In the genomic region with DNA sequence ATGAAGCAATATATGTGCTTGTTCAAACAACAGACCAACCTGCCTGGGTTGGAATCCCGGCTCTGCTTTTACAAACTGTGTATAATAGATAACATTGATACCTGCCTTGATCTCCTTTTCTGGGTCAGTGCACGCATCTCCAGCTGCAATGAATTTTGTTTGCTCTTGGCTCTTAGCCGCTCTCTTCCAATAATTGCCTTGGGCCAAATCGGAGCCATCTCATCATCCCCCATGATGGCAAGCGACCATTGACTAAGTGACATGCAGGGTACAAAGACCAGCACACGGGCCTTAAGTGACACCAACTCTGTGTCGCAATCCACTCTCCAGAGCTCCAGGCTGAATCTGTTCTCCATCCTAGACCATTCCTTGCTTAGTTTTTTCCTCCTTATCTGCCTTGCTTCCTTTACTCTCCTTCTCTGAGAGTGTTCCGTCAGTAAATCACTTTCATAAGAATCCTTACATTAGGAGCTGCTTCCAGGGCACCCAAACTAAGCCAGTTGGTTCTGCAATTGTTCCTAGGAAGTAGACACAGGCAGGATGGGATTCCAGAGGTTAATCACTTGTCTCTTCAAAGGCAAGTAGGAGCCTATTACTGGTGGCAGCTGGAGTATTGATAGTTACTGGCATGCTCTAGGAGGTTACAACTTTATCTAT, we compare ENCODE assay signal across 23 cellular contexts.
DNase-seq lines count a peak whose midpoint lies in the region; ATAC-seq, FAIRE-seq and TF ChIP-seq lines count a peak whose summit lies in the region.
"Had no signal": no experiment of that assay in that cellular context is flagged by ENCODE, and none has a peak within 500 bp of the region (broad histone marks: within the 10 kb centered on the region; RNA-seq: fewer than 3 reads in every experiment).

No MANE protein-coding gene starts in this region.

- no peaks in the 10 kb centered on the region for H3K9me3 ChIP-seq in K562 (replicated peaks; ENCODE audit: control insufficient read depth, insufficient read depth, low read depth, low read length)
- H3K9me3 ChIP-seq: left lung, SJSA1, thyroid gland had no signal

- H3K36me3 ChIP-seq in K562 (ENCODE audit: control insufficient read depth, insufficient read depth, low read length) (no peaks in the 10 kb centered on the region), mesendoderm (ENCODE audit: control insufficient read depth, insufficient read depth, low read length) (no peaks in the 10 kb centered on the region)
- H3K36me3 ChIP-seq: left lung, SJSA1, thyroid gland had no signal

- no peaks in the 10 kb centered on the region for H4K20me1 ChIP-seq in K562 (replicated peaks; ENCODE audit: control insufficient read depth, insufficient read depth, low read length)

- no peak overlapping the region; the same call in 1 of the 2 replicates for H3K4me2 ChIP-seq in K562 (ENCODE audit: insufficient read depth, low read length)
- no peak overlapping the region for H3K4me2 ChIP-seq in mesendoderm (ENCODE audit: low read length)

- CTCF ChIA-PET in K562 (lab: Yijun Ruan, JAX; ENCODE audit: low intra/inter-chr PET ratio) = no interaction called here

- no peak overlapping the region for H3K23ac ChIP-seq in mesendoderm (ENCODE audit: low read length)

- WGBS in K562 (ENCODE audit: insufficient coverage, low coverage, missing lambda C conversion rate) = 1% methylated on average over 8 of the region's 8 CpGs
- WGBS in mesendoderm (ENCODE audit: extremely low coverage, insufficient coverage, low lambda C conversion rate) = no CpG with 5 or more reads among the region's 8 CpGs

- H3K4me3 ChIP-seq in K562 (no peak overlapping the region), mesendoderm (ENCODE audit: low read length) (no peak overlapping the region)
- H3K4me3 ChIP-seq: left lung, SJSA1, thyroid gland had no signal

- H3K4me1 ChIP-seq in K562 (replicated peaks in 1 of 2; ENCODE audit: control insufficient read depth in 2 of 2, insufficient read depth in 2 of 2, low read length in 2 of 2) = no peaks in the 10 kb centered on the region
- H3K4me1 ChIP-seq in mesendoderm (ENCODE audit: control insufficient read depth, low read depth, low read length) = no peaks in the 10 kb centered on the region
- H3K4me1 ChIP-seq: left lung had no signal

- H2AFZ ChIP-seq in K562 (ENCODE audit: low read depth, low read length) = no peak overlapping the region

- H3K18ac ChIP-seq in mesendoderm (ENCODE audit: low read length) = no peak overlapping the region

- H3K27me3 ChIP-seq in K562 (ENCODE audit: control insufficient read depth in 2 of 2, insufficient read depth in 2 of 2, low read length in 2 of 2) (peaks cover 4 to 5% of the 10 kb centered on the region in 2 experiments; a peak in 1 of 5 replicates), mesendoderm (ENCODE audit: insufficient read depth, low read length, poor library complexity) (no peaks in the 10 kb centered on the region)
- H3K27me3 ChIP-seq: foreskin keratinocyte, left lung, SJSA1, thyroid gland had no signal

- no peak overlapping the region for H4K5ac ChIP-seq in mesendoderm (ENCODE audit: low read length)

- POLR2A ChIA-PET in K562 (lab: Yijun Ruan, JAX) = interaction anchor here (0.6 kb wide), 1 partner anchor 26 kb away, joined by 4 read pairs; no protein-coding TSS in a partner anchor

- no peaks in the 10 kb centered on the region for H3K9me1 ChIP-seq in K562 (ENCODE audit: control insufficient read depth, insufficient read depth, low read length)

- no peak overlapping the region for H3K4ac ChIP-seq in mesendoderm (ENCODE audit: low read depth, low read length)

- DNase-seq in DMS153 (lab: John Stamatoyannopoulos, UW) = peak; percentile 11
- no peak for DNase-seq in DMS153 treated with DMSO at 0.1 percent for 48 hours (lab: John Stamatoyannopoulos, UW; ENCODE audit: unreplicated experiment)
- peak; percentile 53 for DNase-seq in HuH-7 (ENCODE audit: low spot score)
- no peak for DNase-seq in K562 (ENCODE audit: extremely low read depth in 1 of 4, low spot score in 3 of 4)
- DNase-seq in mesendoderm = peak; percentile 52
- DNase-seq in activated gamma-delta T cell (lab: John Stamatoyannopoulos, UW) = no peak
- DNase-seq in UCSD-AML1 (lab: John Stamatoyannopoulos, UW; ENCODE audit: unreplicated experiment) = no peak
- DNase-seq in midbrain (lab: John Stamatoyannopoulos, UW) = no peak
- DNase-seq: activated CD8-positive, alpha-beta memory T cell treated with anti-CD3 and anti-CD28 coated beads, Interleukin-2, amount 10 ng/mL, durations not matched to agents 7 days and 5 days; activated effector memory CD4-positive, alpha-beta T cell treated with Interleukin-2 at 50 U/mL for 16 hours; anterior cingulate cortex; cortex of kidney; DMS79 treated with DMSO at 0.1 percent for 48 hours; H9; left lung; naive B cell; posterior cingulate gyrus; thyroid gland had no signal

- TF ChIP-seq POLR2A in K562 (conservative IDR thresholded peaks at IDR 0.05) = no peak

- H3K9ac ChIP-seq in K562 (ENCODE audit: insufficient read depth in 1 of 2, low read depth in 2 of 2, low read length in 2 of 2) (no peak overlapping the region), mesendoderm (ENCODE audit: low read length) (no peak overlapping the region)

- H3K56ac ChIP-seq in mesendoderm (ENCODE audit: low read length) = no peak overlapping the region

- TF ChIP-seq EP300 in K562 (IDR thresholded peaks at IDR 0.05; ENCODE audit: low read length) = no peak

- TF ChIP-seq CTCF in K562 (IDR thresholded peaks at IDR 0.05 in 2 of 3, conservative IDR thresholded peaks at IDR 0.05 in 1 of 3; ENCODE audit: insufficient read depth in 2 of 3, low read depth in 1 of 3, low read length in 3 of 3) = no peak

- no peak overlapping the region for H2BK120ac ChIP-seq in mesendoderm (ENCODE audit: low read depth, low read length)

- ATAC-seq in K562 = no peak
- ATAC-seq: activated CD8-positive, alpha-beta memory T cell treated with anti-CD3 and anti-CD28 coated beads, Interleukin-2, amount 10 ng/mL, durations not matched to agents 7 days and 5 days had no signal

- H3K79me1 ChIP-seq in mesendoderm (ENCODE audit: low read length) = no peaks in the 10 kb centered on the region

- no peak overlapping the region for H2BK15ac ChIP-seq in mesendoderm (replicated peaks; ENCODE audit: low read depth)

- no peak for FAIRE-seq in K562 (lab: Jason Lieb, UNC)
- FAIRE-seq: GM18507 had no signal

- no TSS peak for BruUV-seq in K562 (replicated peaks; lab: Mats Ljungman, UMichigan)

- no peak overlapping the region for H2BK5ac ChIP-seq in mesendoderm (ENCODE audit: low read length)

- in situ Hi-C loops in K562 (cut with MboI) = no loop called here

- H4K8ac ChIP-seq in mesendoderm (ENCODE audit: low read depth, low read length) = no peak overlapping the region

- no peak for TF ChIP-seq RAD21 in K562 (CRISPR knock-in tag; conservative IDR thresholded peaks at IDR 0.05 in 1 of 2, IDR thresholded peaks at IDR 0.05 in 1 of 2)

- H2AK5ac ChIP-seq in mesendoderm (ENCODE audit: low read length) = no peak overlapping the region

- H3K79me2 ChIP-seq in K562 (ENCODE audit: control insufficient read depth, insufficient read depth, low read length) (no peaks in the 10 kb centered on the region), mesendoderm (ENCODE audit: control insufficient read depth, insufficient read depth, low read length) (no peaks in the 10 kb centered on the region)

- intact Hi-C loops in K562 (cut with micrococcal nuclease) = no loop called here

- H3K27ac ChIP-seq in K562 (ENCODE audit: extremely low read depth, low read depth, low read length) (no peak overlapping the region), mesendoderm (ENCODE audit: low read depth, low read length) (peak overlapping the region; percentile 3)
- H3K27ac ChIP-seq: 22Rv1, C4-2B, foreskin keratinocyte, left lung, SJSA1, thyroid gland had no signal

TF ChIP-seq in K562, 482 proteins besides CTCF, POLR2A, EP300 and RAD21:
- TF ChIP-seq LCOR (CRISPR knock-in tag; IDR thresholded peaks at IDR 0.05) (no peak), CEBPG (CRISPR knock-in tag; IDR thresholded peaks at IDR 0.05) (no peak), CEBPG (tag; conservative IDR thresholded peaks at IDR 0.05 in 1 of 2, IDR thresholded peaks at IDR 0.05 in 1 of 2) (peak; percentile 23 to 44; a peak in 2 of 4 replicates), CEBPB (tag; IDR thresholded peaks at IDR 0.05) (peak; percentile 56; the same call in 1 of the 2 replicates)

Comparison
In these comparisons a context has a peak if more than half of its experiments do, and no peak if none do; other contexts are left out.
1. DNase-seq: peak in DMS153 (single experiment), HuH-7 (single experiment) and mesendoderm (single experiment); none in DMS153 treated with DMSO at 0.1 percent for 48 hours (single experiment), K562 (0 of 4), activated gamma-delta T cell (single experiment), UCSD-AML1 (single experiment) and midbrain (single experiment).